ENCODE assay signal across 27 cellular contexts in the genomic region with DNA sequence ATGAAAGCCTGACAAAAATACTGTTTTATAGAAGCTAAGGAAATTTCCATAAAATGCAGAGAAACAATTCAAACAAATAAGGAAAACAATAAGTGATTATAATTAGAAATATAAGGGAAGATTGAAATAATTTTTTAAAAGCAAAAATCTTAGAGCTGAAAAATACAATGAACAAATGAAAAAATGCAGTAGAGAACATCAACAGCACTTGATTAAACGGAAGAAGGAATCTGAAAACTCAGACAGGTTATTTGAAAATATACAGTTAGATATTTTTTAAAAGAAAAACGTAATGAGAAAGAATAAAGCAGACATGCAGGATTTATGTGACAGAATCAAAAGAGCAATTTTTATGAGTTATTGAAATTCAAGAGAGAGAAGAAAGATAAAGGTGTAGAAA.
DNase-seq lines count a peak whose midpoint lies in the region; ATAC-seq, FAIRE-seq and TF ChIP-seq lines count a peak whose summit lies in the region.
"Had no signal": no experiment of that assay in that cellular context is flagged by ENCODE, and none has a peak within 500 bp of the region (broad histone marks: within the 10 kb centered on the region; RNA-seq: fewer than 3 reads in every experiment).

No MANE protein-coding gene starts in this region.

- no peak overlapping the region for H3K27ac ChIP-seq in HepG2 (ENCODE audit: extremely low read length, insufficient read depth, low read length)
- no peak overlapping the region for H3K27ac ChIP-seq in right lobe of liver
- no peak overlapping the region for H3K27ac ChIP-seq in HEK293 (ENCODE audit: extremely low read depth, low read depth, low read length)
- H3K27ac ChIP-seq in OCI-LY7 (ENCODE audit: low read depth, low read length, poor library complexity, severe bottlenecking): no peak overlapping the region
- H3K27ac ChIP-seq in K562 (ENCODE audit: extremely low read depth, low read depth, low read length): no peak overlapping the region
- H3K27ac ChIP-seq in PC-3 (ENCODE audit: low read length): no peak overlapping the region
- H3K27ac ChIP-seq: BLaER1 had no signal

- no peak for TF ChIP-seq CTCF in HepG2 (CRISPR knock-in tag; IDR thresholded peaks at IDR 0.05)
- TF ChIP-seq CTCF in right lobe of liver (IDR thresholded peaks at IDR 0.05): no peak
- TF ChIP-seq CTCF in HEK293 (tag by site-specific recombination; IDR thresholded peaks at IDR 0.05): no peak
- no peak for TF ChIP-seq CTCF in OCI-LY7 (conservative IDR thresholded peaks at IDR 0.05; ENCODE audit: low read length)
- no peak for TF ChIP-seq CTCF in K562 (IDR thresholded peaks at IDR 0.05 in 2 of 3, conservative IDR thresholded peaks at IDR 0.05 in 1 of 3; ENCODE audit: insufficient read depth in 2 of 3, low read depth in 1 of 3, low read length in 3 of 3)
- TF ChIP-seq CTCF in PC-3 (conservative IDR thresholded peaks at IDR 0.05; ENCODE audit: low read depth, low read length): no peak

- H3K4me2 ChIP-seq in HepG2 (ENCODE audit: low read depth, low read length): no peak overlapping the region
- H3K4me2 ChIP-seq in OCI-LY7 (ENCODE audit: low read length): no peak overlapping the region
- H3K4me2 ChIP-seq in K562 (ENCODE audit: insufficient read depth, low read length): no peak overlapping the region
- H3K4me2 ChIP-seq in PC-3 (ENCODE audit: low read length): no peak overlapping the region
- H3K4me2 ChIP-seq: BLaER1 had no signal

- H3K9ac ChIP-seq in HepG2 (ENCODE audit: insufficient read depth, low read depth, low read length) (no peak overlapping the region), K562 (ENCODE audit: insufficient read depth in 1 of 2, low read depth in 2 of 2, low read length in 2 of 2) (no peak overlapping the region), PC-3 (ENCODE audit: low read length) (no peak overlapping the region)
- H3K9ac ChIP-seq: BLaER1 had no signal

- TF ChIP-seq POLR2A in HepG2 (IDR thresholded peaks at IDR 0.05; ENCODE audit: insufficient read depth in 1 of 2, low read depth in 2 of 2, low read length in 2 of 2) (no peak), right lobe of liver (IDR thresholded peaks at IDR 0.05) (no peak), K562 (conservative IDR thresholded peaks at IDR 0.05) (no peak)

- H3K4me3 ChIP-seq in HepG2 (replicated peaks in 1 of 3; ENCODE audit: insufficient read depth in 1 of 3, low read depth in 2 of 3, low read length in 3 of 3): no peak overlapping the region
- no peak overlapping the region for H3K4me3 ChIP-seq in right lobe of liver
- no peak overlapping the region for H3K4me3 ChIP-seq in HEK293 (ENCODE audit: low read depth, low read length)
- H3K4me3 ChIP-seq in OCI-LY7 (ENCODE audit: low read depth, low read length, poor library complexity, severe bottlenecking): no peak overlapping the region
- H3K4me3 ChIP-seq in K562: no peak overlapping the region
- H3K4me3 ChIP-seq in PC-3 (ENCODE audit: low read length): no peak overlapping the region
- H3K4me3 ChIP-seq: BLaER1, GM12878 had no signal

- TF ChIP-seq EP300 in HepG2 (IDR thresholded peaks at IDR 0.05; ENCODE audit: low read depth in 2 of 2, low read length in 2 of 2) (no peak), HepG2 (CRISPR knock-in tag; IDR thresholded peaks at IDR 0.05; ENCODE audit: borderline replicate concordance) (no peak), K562 (IDR thresholded peaks at IDR 0.05; ENCODE audit: low read length) (no peak)

- H3F3A ChIP-seq in PC-3 (ENCODE audit: low read length, unreplicated experiment): no peaks in the 10 kb centered on the region

- H3K36me3 ChIP-seq in HepG2 (replicated peaks in 1 of 2; ENCODE audit: control insufficient read depth in 1 of 2, insufficient read depth in 2 of 2, low read length in 2 of 2) (no peaks in the 10 kb centered on the region), right lobe of liver (no peaks in the 10 kb centered on the region), HEK293 (ENCODE audit: control insufficient read depth in 2 of 2, insufficient read depth in 1 of 2, low read length in 2 of 2) (no peaks in the 10 kb centered on the region), OCI-LY7 (ENCODE audit: insufficient read depth, low read length) (no peaks in the 10 kb centered on the region), K562 (ENCODE audit: control insufficient read depth, insufficient read depth, low read length) (no peaks in the 10 kb centered on the region), PC-3 (ENCODE audit: low read depth, low read length) (no peaks in the 10 kb centered on the region; the same call in 1 of the 2 replicates)
- H3K36me3 ChIP-seq: BE2C, BLaER1 had no signal

- intact Hi-C loops in HepG2 (cut with micrococcal nuclease; ENCODE audit: unreplicated experiment) (no loop called here), right lobe of liver (cut with DNase I) (no loop called here), OCI-LY7 (cut with micrococcal nuclease; ENCODE audit: unreplicated experiment) (no loop called here), K562 (cut with micrococcal nuclease) (no loop called here), PC-3 (cut with micrococcal nuclease) (no loop called here)

- H3K9me3 ChIP-seq in HepG2 (ENCODE audit: low read length) (peaks cover 15% of the 10 kb centered on the region; the same call in 1 of the 2 replicates), right lobe of liver (peaks cover 0 to 11% (median 0%) of the 10 kb centered on the region in 4 donors), HEK293 (ENCODE audit: control insufficient read depth, insufficient read depth, low read depth, low read length) (no peaks in the 10 kb centered on the region), OCI-LY7 (ENCODE audit: low read length) (no peaks in the 10 kb centered on the region), K562 (replicated peaks; ENCODE audit: control insufficient read depth, insufficient read depth, low read depth, low read length) (0 out of 2 replicates have a peak, but pooled peaks cover 4% of the 10 kb centered on the region), PC-3 (ENCODE audit: low read length) (peaks cover 9% of the 10 kb centered on the region; the same call in 1 of the 2 replicates)
- H3K9me3 ChIP-seq: BE2C had no signal

- DNase-seq in HepG2 (ENCODE audit: low spot score) (no peak), right lobe of liver (no peak), OCI-LY7 (ENCODE audit: low spot score) (peak; percentile 1), K562 (ENCODE audit: extremely low read depth in 1 of 4, low spot score in 3 of 4) (no peak), PC-3 (no peak)
- DNase-seq: 8988T; ACHN; BE2C; C1 segment of cervical spinal cord; CD4-positive, alpha-beta memory T cell; CD4-positive, CD25-positive, alpha-beta regulatory T cell; CD8-positive, alpha-beta memory T cell; COR-L47; DMS153; DMS53; DMS79; DND-41; EL; GDM1 had no signal

- no peak overlapping the region for H2AFZ ChIP-seq in HepG2 (ENCODE audit: low read length)
- no peak overlapping the region for H2AFZ ChIP-seq in OCI-LY7 (ENCODE audit: low read length)
- no peak overlapping the region for H2AFZ ChIP-seq in K562 (ENCODE audit: low read depth, low read length)
- no peak overlapping the region for H2AFZ ChIP-seq in PC-3 (ENCODE audit: low read length)

- H3K9me2 ChIP-seq in OCI-LY7 (ENCODE audit: insufficient read depth, low read length) (no peaks in the 10 kb centered on the region), PC-3 (replicated peaks; ENCODE audit: low read length) (no peaks in the 10 kb centered on the region)

- CTCF ChIA-PET in HepG2 (lab: Yijun Ruan, JAX; ENCODE audit: low intra/inter-chr PET ratio, low total read pairs): no interaction called here
- CTCF ChIA-PET in HEK293 (lab: Yijun Ruan, JAX): interaction anchor here (0.6 to 0.9 kb wide), 2 partner anchors 10 to 441 kb away, joined by 3 to 5 read pairs; no protein-coding TSS in a partner anchor
- CTCF ChIA-PET in OCI-LY7 (lab: Charles Lee; ENCODE audit: unreplicated experiment): no interaction called here
- CTCF ChIA-PET in K562 (lab: Yijun Ruan, JAX; ENCODE audit: low intra/inter-chr PET ratio): no interaction called here
- CTCF ChIA-PET in PC-3 (lab: Charles Lee): interaction anchor here (0.6 kb wide), 1 partner anchor 38 kb away, joined by 5 read pairs; no protein-coding TSS in a partner anchor

- TF ChIP-seq RAD21 in HepG2 (CRISPR knock-in tag; IDR thresholded peaks at IDR 0.05) (no peak), K562 (CRISPR knock-in tag; conservative IDR thresholded peaks at IDR 0.05 in 1 of 2, IDR thresholded peaks at IDR 0.05 in 1 of 2) (no peak)

- in situ Hi-C loops in HepG2 (cut with HindIII; ENCODE audit: extremely low pct_ligation_motif_present, low pct_unique_long_range_greater_than_20kb) (loop anchor here (25.0 kb wide), 1 partner anchor 445 kb away; no protein-coding TSS in a partner anchor), K562 (cut with MboI) (no loop called here)

- 11% methylated on average over 2 of the region's 2 CpGs for WGBS in HepG2 (ENCODE audit: low lambda C conversion rate)
- WGBS in right lobe of liver (ENCODE audit: insufficient coverage, low coverage, low lambda C conversion rate, missing lambda C conversion rate): 25% methylated on average over 2 of the region's 2 CpGs
- WGBS in K562 (ENCODE audit: insufficient coverage, low coverage, missing lambda C conversion rate): 0% methylated on average over 2 of the region's 2 CpGs

- H3K27me3 ChIP-seq in HepG2 (ENCODE audit: control insufficient read depth in 1 of 2, insufficient read depth in 2 of 2, low read length in 2 of 2) (no peaks in the 10 kb centered on the region), right lobe of liver (no peaks in the 10 kb centered on the region), K562 (ENCODE audit: control insufficient read depth in 2 of 2, insufficient read depth in 2 of 2, low read length in 2 of 2) (no peaks in the 10 kb centered on the region), PC-3 (ENCODE audit: low read length) (no peaks in the 10 kb centered on the region)
- H3K27me3 ChIP-seq: BE2C, BLaER1 had no signal

- FAIRE-seq in HepG2 (lab: Jason Lieb, UNC) (no peak), K562 (lab: Jason Lieb, UNC) (no peak)
- FAIRE-seq: A204.1, GM12878, GM12892, GM18507 had no signal

- no peak for ATAC-seq in HepG2
- ATAC-seq in right lobe of liver: no peak
- no peak for ATAC-seq in K562
- no peak for ATAC-seq in PC-3
- ATAC-seq in HG02678 (IDR thresholded peaks at IDR 0.05; ENCODE audit: unreplicated experiment): no peak
- no peak for ATAC-seq in GM21360 (IDR thresholded peaks at IDR 0.05; ENCODE audit: unreplicated experiment)
- ATAC-seq: GM12878 had no signal

- H4K20me1 ChIP-seq in HepG2 (ENCODE audit: insufficient read depth, low read length) (no peaks in the 10 kb centered on the region), OCI-LY7 (ENCODE audit: insufficient read depth, low read length) (no peaks in the 10 kb centered on the region), K562 (replicated peaks; ENCODE audit: control insufficient read depth, insufficient read depth, low read length) (no peaks in the 10 kb centered on the region), PC-3 (ENCODE audit: low read length) (no peaks in the 10 kb centered on the region)
- H4K20me1 ChIP-seq: BLaER1 had no signal

- POLR2A ChIA-PET in HepG2 (lab: Yijun Ruan, JAX) (no interaction called here), HEK293 (lab: Yijun Ruan, JAX) (no interaction called here), OCI-LY7 (lab: Charles Lee) (no interaction called here), K562 (lab: Yijun Ruan, JAX) (no interaction called here), PC-3 (lab: Charles Lee; ENCODE audit: unreplicated experiment) (no interaction called here)

- no peaks in the 10 kb centered on the region for H3K4me1 ChIP-seq in HepG2 (ENCODE audit: insufficient read depth, low read length)
- H3K4me1 ChIP-seq in right lobe of liver: no peaks in the 10 kb centered on the region
- no peaks in the 10 kb centered on the region for H3K4me1 ChIP-seq in HEK293 (ENCODE audit: control insufficient read depth, insufficient read depth, low read length)
- H3K4me1 ChIP-seq in OCI-LY7 (ENCODE audit: insufficient read depth, low read length, poor library complexity, severe bottlenecking): no peaks in the 10 kb centered on the region
- no peaks in the 10 kb centered on the region for H3K4me1 ChIP-seq in K562 (replicated peaks in 1 of 2; ENCODE audit: control insufficient read depth in 2 of 2, insufficient read depth in 2 of 2, low read length in 2 of 2)
- H3K4me1 ChIP-seq in PC-3 (ENCODE audit: insufficient read depth, low read length): no peaks in the 10 kb centered on the region
- H3K4me1 ChIP-seq: BE2C, BLaER1 had no signal

- H3K9me1 ChIP-seq in K562 (ENCODE audit: control insufficient read depth, insufficient read depth, low read length): no peaks in the 10 kb centered on the region

- BruUV-seq in HepG2 (replicated peaks; lab: Mats Ljungman, UMichigan) (no TSS peak), OCI-LY7 (replicated peaks; lab: Mats Ljungman, UMichigan) (no TSS peak), K562 (replicated peaks; lab: Mats Ljungman, UMichigan) (no TSS peak), PC-3 (replicated peaks; lab: Mats Ljungman, UMichigan) (no TSS peak)

- H3K79me2 ChIP-seq in HepG2 (ENCODE audit: insufficient read depth, low read length): no peaks in the 10 kb centered on the region
- H3K79me2 ChIP-seq in OCI-LY7 (ENCODE audit: insufficient read depth, low read depth, low read length): no peaks in the 10 kb centered on the region
- H3K79me2 ChIP-seq in K562 (ENCODE audit: control insufficient read depth, insufficient read depth, low read length): no peaks in the 10 kb centered on the region
- H3K79me2 ChIP-seq in PC-3 (ENCODE audit: low read length): no peaks in the 10 kb centered on the region

Comparison
In these comparisons a context has a peak if more than half of its experiments do, and no peak if none do; other contexts are left out.
1. CTCF ChIA-PET loops: an anchor here in HEK293 (0.6 to 0.9 kb wide) and PC-3 (0.6 kb wide); none called in HepG2, OCI-LY7 and K562.